ENCODE assay signal across 36 cellular contexts in the genomic region with DNA sequence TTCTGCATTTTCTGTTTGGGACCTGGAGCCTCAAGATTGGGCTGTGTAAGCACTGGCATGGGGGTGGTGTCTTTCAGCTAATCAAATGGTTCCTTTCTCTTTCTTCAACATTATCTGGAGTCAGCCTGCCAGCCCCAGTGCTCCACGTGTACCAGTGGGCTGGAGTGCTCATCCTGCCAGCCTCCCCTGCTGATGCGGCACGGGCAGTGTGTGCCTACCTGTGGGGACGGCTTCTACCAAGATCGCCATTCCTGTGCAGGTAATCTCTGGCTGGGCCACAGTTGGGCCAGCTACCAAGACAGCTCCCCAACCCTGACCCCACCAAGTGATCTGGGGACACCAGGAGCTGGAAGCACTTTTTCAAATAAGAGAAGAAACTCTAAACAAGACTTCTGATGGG.
"Had no signal": no experiment of that assay in that cellular context is flagged by ENCODE, and none has a peak within 500 bp of the region (broad histone marks: within the 10 kb centered on the region; RNA-seq: fewer than 3 reads in every experiment).

No MANE protein-coding gene starts in this region.

- H3K4me3 ChIP-seq: adrenal gland, ascending aorta, body of pancreas, breast epithelium, cardiac muscle cell had no signal

- H3K9me3 ChIP-seq: adrenal gland, ascending aorta, body of pancreas, breast epithelium had no signal

- H3K9me3 Mint-ChIP-seq: activated naive CD4-positive, alpha-beta T cell treated with anti-CD3 and anti-CD28 coated beads for 36 hours; activated naive CD4-positive, alpha-beta T cell treated with anti-CD3 and anti-CD28 coated beads, Interleukin-2, amount 10 ng/mL, durations not matched to agents 7 days and 5 days; activated naive CD4-positive, alpha-beta T cell treated with anti-CD3 and anti-CD28 coated beads, Interleukin-2, amount 50 U/mL, for 72 hours; activated naive CD8-positive, alpha-beta T cell treated with anti-CD3 and anti-CD28 coated beads for 36 hours; activated naive CD8-positive, alpha-beta T cell treated with anti-CD3 and anti-CD28 coated beads, Interleukin-2, amount 10 ng/mL, durations not matched to agents 7 days and 5 days; activated naive CD8-positive, alpha-beta T cell treated with anti-CD3 and anti-CD28 coated beads, Interleukin-2, amount 50 U/mL, for 24 hours; activated T-cell treated with anti-CD3 and anti-CD28 coated beads, Interleukin-2, amount 50 U/mL, for 24 hours; activated T-cell treated with anti-CD3 and anti-CD28 coated beads, Interleukin-2, amount 50 U/mL, for 4 hours; activated T-cell treated with anti-CD3 and anti-CD28 coated beads, Interleukin-2, amount 50 U/mL, for 72 hours; activated T-helper 1 cell treated with anti-CD3 and anti-CD28 coated beads, Interleukin-12 subunit alpha, Interleukin-12 subunit beta, Interleukin-2, Interleukin-4 antibody, amounts not matched to agents 30 ng/mL and 10 ng/mL and 1 ng/mL, durations not matched to agents 14 hours and 24 hours and 36 hours; activated T-helper 17 cell treated with anti-CD3 and anti-CD28 coated beads, Interleukin-2, amount 50 U/mL, for 72 hours; activated T-helper 2 cell treated with anti-CD3 and anti-CD28 coated beads, Interferon-gamma antibody, Interleukin-2, Interleukin-4, amounts not matched to agents 10 μg/mL and 5 μg/mL and 100 μg/mL, durations not matched to agents 14 hours and 24 hours and 36 hours; brain; central memory CD8-positive, alpha-beta T cell had no signal

- H3K4me3 Mint-ChIP-seq: activated naive CD4-positive, alpha-beta T cell treated with anti-CD3 and anti-CD28 coated beads for 36 hours; activated naive CD4-positive, alpha-beta T cell treated with anti-CD3 and anti-CD28 coated beads, Interleukin-2, amount 10 ng/mL, durations not matched to agents 7 days and 5 days; activated naive CD8-positive, alpha-beta T cell; activated naive CD8-positive, alpha-beta T cell treated with anti-CD3 and anti-CD28 coated beads for 36 hours; activated naive CD8-positive, alpha-beta T cell treated with anti-CD3 and anti-CD28 coated beads, Interleukin-2, amount 10 ng/mL, durations not matched to agents 7 days and 5 days; activated naive CD8-positive, alpha-beta T cell treated with anti-CD3 and anti-CD28 coated beads, Interleukin-2, amount 50 U/mL, for 24 hours; activated T-cell treated with anti-CD3 and anti-CD28 coated beads, Interleukin-2, amount 50 U/mL, for 24 hours; activated T-cell treated with anti-CD3 and anti-CD28 coated beads, Interleukin-2, amount 50 U/mL, for 4 hours; activated T-cell treated with anti-CD3 and anti-CD28 coated beads, Interleukin-2, amount 50 U/mL, for 72 hours; activated T-helper 1 cell treated with anti-CD3 and anti-CD28 coated beads, Interleukin-12 subunit alpha, Interleukin-12 subunit beta, Interleukin-2, Interleukin-4 antibody, amounts not matched to agents 30 ng/mL and 10 ng/mL and 1 ng/mL, durations not matched to agents 14 hours and 24 hours and 36 hours; activated T-helper 17 cell treated with anti-CD3 and anti-CD28 coated beads, Interleukin-2, amount 50 U/mL, for 72 hours; brain; central memory CD8-positive, alpha-beta T cell had no signal

- ATAC-seq: activated naive CD4-positive, alpha-beta T cell treated with anti-CD3 and anti-CD28 coated beads, Interleukin-2, amount 50 U/mL, for 72 hours; activated naive CD8-positive, alpha-beta T cell treated with anti-CD3 and anti-CD28 coated beads, Interleukin-2, amount 50 U/mL, for 24 hours; activated T-cell treated with anti-CD3 and anti-CD28 coated beads, Interleukin-2, amount 50 U/mL, for 4 hours; activated T-cell treated with anti-CD3 and anti-CD28 coated beads, Interleukin-2, amount 50 U/mL, for 72 hours; activated T-helper 17 cell treated with anti-CD3 and anti-CD28 coated beads, Interleukin-2, amount 50 U/mL, for 72 hours; body of pancreas had no signal

- H3K27me3 ChIP-seq: adrenal gland, ascending aorta, body of pancreas, brain microvascular endothelial cell, breast epithelium, cardiac muscle cell had no signal

- H3K27ac Mint-ChIP-seq: activated naive CD4-positive, alpha-beta T cell treated with anti-CD3 and anti-CD28 coated beads for 36 hours; activated naive CD4-positive, alpha-beta T cell treated with anti-CD3 and anti-CD28 coated beads, Interleukin-2, amount 10 ng/mL, durations not matched to agents 7 days and 5 days; activated naive CD4-positive, alpha-beta T cell treated with anti-CD3 and anti-CD28 coated beads, Interleukin-2, amount 50 U/mL, for 72 hours; activated naive CD8-positive, alpha-beta T cell; activated naive CD8-positive, alpha-beta T cell treated with anti-CD3 and anti-CD28 coated beads for 36 hours; activated naive CD8-positive, alpha-beta T cell treated with anti-CD3 and anti-CD28 coated beads, Interleukin-2, amount 10 ng/mL, durations not matched to agents 7 days and 5 days; activated naive CD8-positive, alpha-beta T cell treated with anti-CD3 and anti-CD28 coated beads, Interleukin-2, amount 50 U/mL, for 24 hours; activated T-cell treated with anti-CD3 and anti-CD28 coated beads, Interleukin-2, amount 50 U/mL, for 24 hours; activated T-cell treated with anti-CD3 and anti-CD28 coated beads, Interleukin-2, amount 50 U/mL, for 72 hours; activated T-helper 1 cell treated with anti-CD3 and anti-CD28 coated beads, Interleukin-12 subunit alpha, Interleukin-12 subunit beta, Interleukin-2, Interleukin-4 antibody, amounts not matched to agents 30 ng/mL and 10 ng/mL and 1 ng/mL, durations not matched to agents 14 hours and 24 hours and 36 hours; activated T-helper 17 cell treated with anti-CD3 and anti-CD28 coated beads, Interleukin-2, amount 50 U/mL, for 72 hours; activated T-helper 2 cell treated with anti-CD3 and anti-CD28 coated beads, Interferon-gamma antibody, Interleukin-2, Interleukin-4, amounts not matched to agents 10 μg/mL and 5 μg/mL and 100 μg/mL, durations not matched to agents 14 hours and 24 hours and 36 hours; brain had no signal

- DNase-seq: activated effector memory CD4-positive, alpha-beta T cell treated with anti-CD3 and anti-CD28 coated beads, Interleukin-2, amount 50 U/mL, for 16 hours; activated effector memory CD4-positive, alpha-beta T cell treated with Interleukin-2 at 50 U/mL for 16 hours; activated gamma-delta T cell; activated gamma-delta T cell treated with Interleukin-2 at 50 U/mL for 16 hours; activated naive CD4-positive, alpha-beta T cell; activated naive CD4-positive, alpha-beta T cell treated with anti-CD3 and anti-CD28 coated beads for 36 hours; activated naive CD4-positive, alpha-beta T cell treated with anti-CD3 and anti-CD28 coated beads, Interleukin-2, amount 10 ng/mL, durations not matched to agents 7 days and 5 days; activated naive CD4-positive, alpha-beta T cell treated with anti-CD3 and anti-CD28 coated beads, Interleukin-2, amount 50 U/mL, for 16 hours; activated naive CD8-positive, alpha-beta T cell treated with anti-CD3 and anti-CD28 coated beads for 36 hours; activated naive CD8-positive, alpha-beta T cell treated with anti-CD3 and anti-CD28 coated beads, Interleukin-2, amount 10 ng/mL, durations not matched to agents 7 days and 5 days; activated naive CD8-positive, alpha-beta T cell treated with anti-CD3 and anti-CD28 coated beads, Interleukin-2, amount 50 U/mL, for 24 hours; activated T-cell treated with anti-CD3 and anti-CD28 coated beads, Interleukin-2, amount 50 U/mL, for 1 hour; activated T-cell treated with anti-CD3 and anti-CD28 coated beads, Interleukin-2, amount 50 U/mL, for 24 hours; activated T-cell treated with anti-CD3 and anti-CD28 coated beads, Interleukin-2, amount 50 U/mL, for 4 hours; activated T-cell treated with anti-CD3 and anti-CD28 coated beads, Interleukin-2, amount 50 U/mL, for 48 hours; activated T-cell treated with anti-CD3 and anti-CD28 coated beads, Interleukin-2, amount 50 U/mL, for 72 hours; adrenal gland; amniotic stem cell; amygdala; anterior cingulate cortex; aorta; body of pancreas; brain microvascular endothelial cell; caudate nucleus; central memory CD4-positive, alpha-beta T cell; cerebellar nuclear complex had no signal

- H3K27me3 Mint-ChIP-seq: activated naive CD8-positive, alpha-beta T cell; brain had no signal

- H3K4me1 Mint-ChIP-seq: activated naive CD4-positive, alpha-beta T cell treated with anti-CD3 and anti-CD28 coated beads, Interleukin-2, amount 10 ng/mL, durations not matched to agents 7 days and 5 days; activated naive CD8-positive, alpha-beta T cell treated with anti-CD3 and anti-CD28 coated beads for 36 hours; activated naive CD8-positive, alpha-beta T cell treated with anti-CD3 and anti-CD28 coated beads, Interleukin-2, amount 10 ng/mL, durations not matched to agents 7 days and 5 days; activated naive CD8-positive, alpha-beta T cell treated with anti-CD3 and anti-CD28 coated beads, Interleukin-2, amount 50 U/mL, for 24 hours; activated T-helper 17 cell treated with anti-CD3 and anti-CD28 coated beads, Interleukin-2, amount 50 U/mL, for 72 hours; central memory CD8-positive, alpha-beta T cell had no signal

- H3K36me3 ChIP-seq: adrenal gland, ascending aorta, brain microvascular endothelial cell, breast epithelium, cardiac muscle cell had no signal

- H3K27ac ChIP-seq: adrenal gland, ascending aorta, body of pancreas, brain microvascular endothelial cell, breast epithelium, cardiac muscle cell had no signal

- H3K36me3 Mint-ChIP-seq: activated naive CD4-positive, alpha-beta T cell treated with anti-CD3 and anti-CD28 coated beads, Interleukin-2, amount 10 ng/mL, durations not matched to agents 7 days and 5 days; activated naive CD4-positive, alpha-beta T cell treated with anti-CD3 and anti-CD28 coated beads, Interleukin-2, amount 50 U/mL, for 72 hours; activated naive CD8-positive, alpha-beta T cell; activated naive CD8-positive, alpha-beta T cell treated with anti-CD3 and anti-CD28 coated beads for 36 hours; activated naive CD8-positive, alpha-beta T cell treated with anti-CD3 and anti-CD28 coated beads, Interleukin-2, amount 10 ng/mL, durations not matched to agents 7 days and 5 days had no signal

- H3K4me1 ChIP-seq: adrenal gland, ascending aorta, body of pancreas, breast epithelium had no signal
